In genomic region chrX:154620763-154621414, GRCh38 we compare ENCODE assay signal across 13 cellular contexts. TPM values are rescaled to one million over a fixed set of nuclear protein-coding genes. Genes with fewer than 3 reads are reported as not detected.
"Had no signal": no experiment of that assay in that cellular context is flagged by ENCODE, and none has a peak within 500 bp of the region (broad histone marks: within the 10 kb centered on the region; RNA-seq: fewer than 3 reads in every experiment).

No MANE protein-coding gene starts in this region.

RNA-seq across cellular contexts. Expression of gene CTAG1B, which starts 1.8 kb away (rescaled TPM):
- total RNA-seq: activated CD4-positive, alpha-beta memory T cell treated with anti-CD3 and anti-CD28 coated beads for 36 hours; adrenal gland; cardiac septum; esophagus squamous epithelium; fibroblast of villous mesenchyme; left ventricle myocardium inferior; natural killer cell treated with Interleukin-12 subunit alpha and Interleukin-12 subunit beta and Interleukin-15 and Interleukin-18, amount 100 ng/mL, for 72 hours; posterior vena cava; right atrium auricular region; T-helper 1 cell treated with Interleukin-12 subunit alpha and Interleukin-12 subunit beta and Interleukin-4 antibody, amounts not matched to agents 30 ng/mL and 1 ng/mL, for 36 hours; thoracic aorta; ureter had no signal
- polyA plus RNA-seq: immature natural killer cell had no signal

RNA-seq across cellular contexts. Expression of gene CTAG2, which starts 32.5 kb away (rescaled TPM):
- total RNA-seq: activated CD4-positive, alpha-beta memory T cell treated with anti-CD3 and anti-CD28 coated beads for 36 hours; cardiac septum; esophagus squamous epithelium; fibroblast of villous mesenchyme; left ventricle myocardium inferior; natural killer cell treated with Interleukin-12 subunit alpha and Interleukin-12 subunit beta and Interleukin-15 and Interleukin-18, amount 100 ng/mL, for 72 hours; right atrium auricular region; T-helper 1 cell treated with Interleukin-12 subunit alpha and Interleukin-12 subunit beta and Interleukin-4 antibody, amounts not matched to agents 30 ng/mL and 1 ng/mL, for 36 hours; thoracic aorta; ureter had no signal
- polyA plus RNA-seq: immature natural killer cell had no signal

RNA-seq across cellular contexts. Expression of gene CTAG1A, which starts 36.0 kb away (rescaled TPM):
- total RNA-seq: activated CD4-positive, alpha-beta memory T cell treated with anti-CD3 and anti-CD28 coated beads for 36 hours; adrenal gland; cardiac septum; esophagus squamous epithelium; fibroblast of villous mesenchyme; left ventricle myocardium inferior; natural killer cell treated with Interleukin-12 subunit alpha and Interleukin-12 subunit beta and Interleukin-15 and Interleukin-18, amount 100 ng/mL, for 72 hours; posterior vena cava; right atrium auricular region; T-helper 1 cell treated with Interleukin-12 subunit alpha and Interleukin-12 subunit beta and Interleukin-4 antibody, amounts not matched to agents 30 ng/mL and 1 ng/mL, for 36 hours; thoracic aorta; ureter had no signal
- polyA plus RNA-seq: immature natural killer cell had no signal
